Comparison of ENCODE assay signal across 32 cellular contexts in genomic region chr12:14941369-14941768, GRCh38. TPM values are rescaled to one million over a fixed set of nuclear protein-coding genes. Genes with fewer than 3 reads are reported as not detected.
"Had no signal": no experiment of that assay in that cellular context is flagged by ENCODE, and none has a peak within 500 bp of the region (broad histone marks: within the 10 kb centered on the region; RNA-seq: fewer than 3 reads in every experiment).

No MANE protein-coding gene starts in this region.

- H3K27me3 Mint-ChIP-seq: activated naive CD4-positive, alpha-beta T cell treated with anti-CD3 and anti-CD28 coated beads, Interleukin-2, amount 50 U/mL, for 24 hours had no signal

- DNase-seq: activated CD4-positive, alpha-beta T cell treated with anti-CD3 and anti-CD28 coated beads, Interleukin-2, amount 50 U/mL, for 1 hour; activated CD4-positive, CD25-positive, alpha-beta regulatory T cell treated with anti-CD3 and anti-CD28 coated beads, Interleukin-2, amount 50 U/mL, for 72 hours; activated effector memory CD4-positive, alpha-beta T cell treated with anti-CD3 and anti-CD28 coated beads, Interleukin-2, amount 50 U/mL, for 16 hours; activated T-cell treated with anti-CD3 and anti-CD28 coated beads for 4 hours; anterior cingulate cortex; dermis blood vessel endothelial cell; effector CD4-positive, alpha-beta T cell; foreskin keratinocyte; heart left ventricle; hypothalamus; immature natural killer cell; kidney; left colon; mammary epithelial cell; stimulated activated CD4-positive, alpha-beta T cell treated with anti-CD3 and anti-CD28 coated beads, Interleukin-1b, Interleukin-23, amount 100 ng/mL, for 48 hours; stimulated activated naive CD4-positive, alpha-beta T cell treated with Interleukin-2 at 50 U/mL for 16 hours; SW 1271 had no signal

- H3K27ac Mint-ChIP-seq: neural progenitor cell had no signal

- H3K9me3 ChIP-seq: esophagus muscularis mucosa, heart left ventricle, right atrium auricular region, tibial nerve had no signal

- H3K27ac ChIP-seq: esophagus muscularis mucosa, foreskin keratinocyte, heart left ventricle, neural progenitor cell, right atrium auricular region, tibial nerve had no signal

- ATAC-seq: foreskin keratinocyte, heart left ventricle, left colon had no signal

- H3K9me3 Mint-ChIP-seq: activated naive CD4-positive, alpha-beta T cell treated with anti-CD3 and anti-CD28 coated beads, Interleukin-2, amount 50 U/mL, for 24 hours; activated T-helper 1 cell treated with anti-CD3 and anti-CD28 coated beads, Interleukin-12 subunit alpha, Interleukin-12 subunit beta, Interleukin-2, Interleukin-4 antibody, amounts not matched to agents 30 ng/mL and 10 ng/mL and 1 ng/mL, durations not matched to agents 14 hours and 24 hours and 36 hours; immature natural killer cell; neural progenitor cell; T-helper 1 cell treated with Interleukin-12 subunit alpha and Interleukin-12 subunit beta and Interleukin-4 antibody, amounts not matched to agents 30 μg/mL and 1 μg/mL, for 36 hours had no signal

- H3K4me3 Mint-ChIP-seq: activated naive CD4-positive, alpha-beta T cell treated with anti-CD3 and anti-CD28 coated beads, Interleukin-2, amount 50 U/mL, for 24 hours; activated T-helper 1 cell treated with anti-CD3 and anti-CD28 coated beads, Interleukin-12 subunit alpha, Interleukin-12 subunit beta, Interleukin-2, Interleukin-4 antibody, amounts not matched to agents 30 ng/mL and 10 ng/mL and 1 ng/mL, durations not matched to agents 14 hours and 24 hours and 36 hours; immature natural killer cell; neural progenitor cell; T-helper 1 cell treated with Interleukin-12 subunit alpha and Interleukin-12 subunit beta and Interleukin-4 antibody, amounts not matched to agents 30 μg/mL and 1 μg/mL, for 36 hours had no signal

- H3K27me3 ChIP-seq: esophagus muscularis mucosa, foreskin keratinocyte, heart left ventricle, neural progenitor cell, right atrium auricular region, tibial nerve had no signal

- H3K36me3 Mint-ChIP-seq: neural progenitor cell had no signal

RNA-seq across cellular contexts. Expression of gene ERP27, which starts 3.0 kb away (rescaled TPM):
- total RNA-seq: bronchial epithelial cell, dermis blood vessel endothelial cell, mammary epithelial cell, temporal lobe, tibial nerve had no signal

RNA-seq across cellular contexts. Expression of gene PDE6H, which starts 31.5 kb away (rescaled TPM):
- total RNA-seq: activated T-helper 1 cell treated with anti-CD3 and anti-CD28 coated beads, Interleukin-12 subunit alpha, Interleukin-12 subunit beta, Interleukin-2, Interleukin-4 antibody, amounts not matched to agents 30 ng/mL and 10 ng/mL and 1 ng/mL, durations not matched to agents 14 hours and 24 hours and 36 hours; bronchial epithelial cell; dermis blood vessel endothelial cell; esophagus muscularis mucosa; foreskin keratinocyte; heart left ventricle; kidney; left colon; liver; mammary epithelial cell; mucosa of gallbladder; omental fat pad; pulmonary artery endothelial cell; right atrium auricular region; smooth muscle cell; tibial nerve; ureter had no signal

RNA-seq across cellular contexts. Expression of gene MGP, which starts 55.7 kb away (rescaled TPM):
- total RNA-seq: activated T-helper 1 cell treated with anti-CD3 and anti-CD28 coated beads, Interleukin-12 subunit alpha, Interleukin-12 subunit beta, Interleukin-2, Interleukin-4 antibody, amounts not matched to agents 30 ng/mL and 10 ng/mL and 1 ng/mL, durations not matched to agents 14 hours and 24 hours and 36 hours; foreskin keratinocyte had no signal
